9 cellular contexts compared by ENCODE assay signal in the genomic region with DNA sequence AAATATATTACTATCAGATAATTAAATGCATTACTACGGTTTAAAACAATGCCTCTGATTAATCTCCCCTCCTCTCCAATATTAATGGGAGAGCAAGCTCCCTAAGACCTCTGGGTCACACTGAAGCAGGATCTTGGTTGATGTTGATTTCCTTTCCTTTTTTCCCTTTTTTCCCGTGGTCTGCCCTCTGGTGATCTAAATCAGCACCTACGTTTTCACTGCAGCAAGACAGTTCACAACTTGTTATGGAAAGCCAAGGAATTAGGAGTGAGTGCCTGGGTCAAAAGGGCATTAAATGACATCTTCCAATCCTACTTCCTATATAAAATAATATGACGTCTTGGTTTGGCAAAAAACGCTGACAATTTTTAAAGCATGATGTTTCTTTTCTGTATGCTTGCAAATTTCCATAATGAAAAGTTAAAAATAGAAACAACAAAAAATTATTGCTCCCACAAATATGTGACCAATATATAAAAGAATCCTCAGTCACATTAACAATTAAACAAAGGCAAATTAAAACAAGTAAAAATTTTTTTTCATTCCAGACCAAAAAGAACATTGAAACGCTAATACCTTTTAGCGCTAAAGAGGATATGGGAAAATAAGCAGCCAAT. TPM values are rescaled to one million over a fixed set of nuclear protein-coding genes. Genes with fewer than 3 reads are reported as not detected.
DNase-seq lines count a peak whose midpoint lies in the region; ATAC-seq and TF ChIP-seq lines count a peak whose summit lies in the region.
"Had no signal": no experiment of that assay in that cellular context is flagged by ENCODE, and none has a peak within 500 bp of the region (broad histone marks: within the 10 kb centered on the region; RNA-seq: fewer than 3 reads in every experiment).

No MANE protein-coding gene starts in this region.

- in situ Hi-C loops in SK-MEL-5 (cut with HindIII; ENCODE audit: low pct_unique_long_range_greater_than_20kb, low sequenced_read_pairs): no loop called here

- no peaks in the 10 kb centered on the region for H3K9me3 ChIP-seq in CD4-positive, alpha-beta T cell (ENCODE audit: control insufficient read depth, low read length)

- DNase-seq in AG10803 (ENCODE audit: low read depth) (peak; percentile 47), HT1080 (ENCODE audit: low read depth) (peak; percentile 56), SK-MEL-5 (ENCODE audit: low read depth, low spot score) (peak; percentile 87), inferior parietal cortex (ENCODE audit: extremely low spot score) (peak; percentile 34)
- DNase-seq in CD4-positive, alpha-beta T cell: no peak

- intact Hi-C loops in CD4-positive, alpha-beta T cell (cut with DNase I, micrococcal nuclease): loop anchor here in 1 of 2 experiments (10.0 kb wide), 1 partner anchor 457 kb away; the partner anchor contains the start of gene RTN4

- H3K27me3 Mint-ChIP-seq in CD4-positive, alpha-beta T cell: no peaks in the 10 kb centered on the region
- H3K27me3 Mint-ChIP-seq: central memory CD8-positive, alpha-beta T cell had no signal

- no peak overlapping the region for H3K4me3 Mint-ChIP-seq in CD4-positive, alpha-beta T cell
- H3K4me3 Mint-ChIP-seq: central memory CD8-positive, alpha-beta T cell had no signal

- ATAC-seq in HG03025 (IDR thresholded peaks at IDR 0.05; ENCODE audit: low FRiP score, unreplicated experiment) (no peak), HG03159 (IDR thresholded peaks at IDR 0.05; ENCODE audit: unreplicated experiment) (no peak), HG02840 (IDR thresholded peaks at IDR 0.05; ENCODE audit: low FRiP score, unreplicated experiment) (no peak)
- no peak for ATAC-seq in CD4-positive, alpha-beta T cell (ENCODE audit: poor library complexity)

- H3K27ac Mint-ChIP-seq in CD4-positive, alpha-beta T cell: no peak overlapping the region

- POLR2A ChIA-PET in CD4-positive, alpha-beta T cell (lab: Charles Lee): no interaction called here

- H3K27me3 ChIP-seq in CD4-positive, alpha-beta T cell (ENCODE audit: control insufficient read depth, insufficient read depth, low read length): no peaks in the 10 kb centered on the region

- TF ChIP-seq CTCF in AG10803 (conservative IDR thresholded peaks at IDR 0.05; ENCODE audit: low read length): peak; percentile 69
- TF ChIP-seq CTCF in CD4-positive, alpha-beta T cell (IDR thresholded peaks at IDR 0.05): no peak

- H3K4me3 ChIP-seq in AG10803 (ENCODE audit: low read length): no peak overlapping the region

- no peaks in the 10 kb centered on the region for H3K36me3 Mint-ChIP-seq in CD4-positive, alpha-beta T cell (ENCODE audit: low read depth)

- CTCF ChIA-PET in CD4-positive, alpha-beta T cell (lab: Charles Lee): no interaction called here

- no peaks in the 10 kb centered on the region for H3K9me3 Mint-ChIP-seq in CD4-positive, alpha-beta T cell
- H3K9me3 Mint-ChIP-seq: central memory CD8-positive, alpha-beta T cell had no signal

- no peaks in the 10 kb centered on the region for H3K4me1 Mint-ChIP-seq in CD4-positive, alpha-beta T cell (ENCODE audit: low read depth)
- H3K4me1 Mint-ChIP-seq: central memory CD8-positive, alpha-beta T cell had no signal

- H3K27ac ChIP-seq in CD4-positive, alpha-beta T cell (ENCODE audit: low read depth, low read length): no peak overlapping the region

RNA-seq across cellular contexts. Expression of gene CFAP36, which starts 7.9 kb away (rescaled TPM):
- 9.6 and 12.7 TPM in 2 replicates for total RNA-seq in HT1080 (2014; rRNA removed; shearing (Covaris generic))
- polyA plus RNA-seq in HT1080 (2015; cell fraction: cytosol; rRNA removed): 12.1 and 12.6 TPM in 2 replicates
- 7.8 and 10.1 TPM in 2 replicates for polyA plus RNA-seq in HT1080 (2015; cell fraction: nucleus; rRNA removed)
- 20.4 and 25.9 TPM in 2 replicates for total RNA-seq in SK-MEL-5 (2014; rRNA removed; shearing (Covaris generic))
- polyA plus RNA-seq in SK-MEL-5 (2015; cell fraction: cytosol; rRNA removed): 6.9 and 10.7 TPM in 2 replicates
- polyA plus RNA-seq in SK-MEL-5 (2015; cell fraction: nucleus; rRNA removed): 12.4 and 15.3 TPM in 2 replicates
- total RNA-seq in CD4-positive, alpha-beta T cell: 10 to 100 TPM; 40.8 to 42.6 TPM

Comparison
In these comparisons a context has a peak if more than half of its experiments do, and no peak if none do; other contexts are left out.
1. DNase-seq: peak in AG10803 (single experiment), HT1080 (single experiment), SK-MEL-5 (single experiment) and inferior parietal cortex (single experiment); none in CD4-positive, alpha-beta T cell (0 of 10).